Comparison of ENCODE assay signal across 8 cellular contexts in genomic region chr13:90868321-90868920, GRCh38.
DNase-seq lines count a peak whose midpoint lies in the region; ATAC-seq and TF ChIP-seq lines count a peak whose summit lies in the region.

No MANE protein-coding gene starts in this region.

- ATAC-seq in GM21619 (IDR thresholded peaks at IDR 0.05; ENCODE audit: unreplicated experiment) (no peak), gastrocnemius medialis (no peak), GM18519 (IDR thresholded peaks at IDR 0.05; ENCODE audit: low FRiP score, unreplicated experiment) (no peak)

- WGBS in thyroid gland, 2 donors = 60 to 69% methylated on average over 2 of the region's 2 CpGs

- H3K9me3 ChIP-seq in Peyer's patch (no peaks in the 10 kb centered on the region), thyroid gland (no peaks in the 10 kb centered on the region), gastrocnemius medialis (no peaks in the 10 kb centered on the region)

- in situ Hi-C loops in gastrocnemius medialis (cut with MboI; ENCODE audit: low sequenced_read_pairs in 4 of 4) = no loop called here

- DNase-seq in activated CD4-positive, alpha-beta T cell treated with anti-CD3 and anti-CD28 coated beads for 48 hours = peak; percentile 4
- no peak for DNase-seq in activated CD4-positive, alpha-beta T cell treated with anti-CD3 and anti-CD28 coated beads, Interleukin-2, amount 50 U/mL, for 1 hour
- no peak for DNase-seq in Peyer's patch
- peak; percentile 28 for DNase-seq in fibroblast of villous mesenchyme (ENCODE audit: low read depth)
- peak; percentile 17 to 20 for DNase-seq in thyroid gland
- DNase-seq in gastrocnemius medialis = no peak

- TF ChIP-seq CTCF in Peyer's patch (IDR thresholded peaks at IDR 0.05) (peak in 5 of 6 experiments; percentile 9 to 51 (median 47)), fibroblast of villous mesenchyme (IDR thresholded peaks at IDR 0.05; ENCODE audit: insufficient read depth, low read depth, low read length) (peak; percentile 71), thyroid gland (IDR thresholded peaks at IDR 0.05) (peak in 5 of 6 experiments; percentile 24 to 66 (median 59)), gastrocnemius medialis (IDR thresholded peaks at IDR 0.05 in 4 of 5, conservative IDR thresholded peaks at IDR 0.05 in 1 of 5) (no peak)

- no peaks in the 10 kb centered on the region for H3K36me3 ChIP-seq in Peyer's patch
- H3K36me3 ChIP-seq in thyroid gland = no peaks in the 10 kb centered on the region
- H3K36me3 ChIP-seq in gastrocnemius medialis = no peaks in the 10 kb centered on the region

- H3K4me3 ChIP-seq in Peyer's patch = no peak overlapping the region
- H3K4me3 ChIP-seq in fibroblast of villous mesenchyme (ENCODE audit: low read depth, low read length) = no peak overlapping the region
- no peak overlapping the region for H3K4me3 ChIP-seq in thyroid gland (replicated peaks in 1 of 3)
- H3K4me3 ChIP-seq in gastrocnemius medialis = no peak overlapping the region

- no peak overlapping the region for H3K27ac ChIP-seq in Peyer's patch
- H3K27ac ChIP-seq in thyroid gland = peak overlapping the region in 1 of 3 donors; percentile 18
- no peak overlapping the region for H3K27ac ChIP-seq in gastrocnemius medialis

- no peaks in the 10 kb centered on the region for H3K4me1 ChIP-seq in Peyer's patch
- peaks cover 0 to 5% of the 10 kb centered on the region in 2 donors for H3K4me1 ChIP-seq in thyroid gland
- no peaks in the 10 kb centered on the region for H3K4me1 ChIP-seq in gastrocnemius medialis

- no peaks in the 10 kb centered on the region for H3K27me3 ChIP-seq in Peyer's patch
- no peaks in the 10 kb centered on the region for H3K27me3 ChIP-seq in thyroid gland
- H3K27me3 ChIP-seq in gastrocnemius medialis = no peaks in the 10 kb centered on the region

- TF ChIP-seq POLR2A in Peyer's patch (IDR thresholded peaks at IDR 0.05) (no peak), thyroid gland (IDR thresholded peaks at IDR 0.05) (no peak), gastrocnemius medialis (IDR thresholded peaks at IDR 0.05) (no peak)

- intact Hi-C loops in thyroid gland (cut with DNase I) (loop anchor here (5.0 kb wide), 1 partner anchor 136 kb away; no protein-coding TSS in a partner anchor), gastrocnemius medialis (cut with DNase I; ENCODE audit: low total_unique reads) (no loop called here)

Comparison
In these comparisons a context has a peak if more than half of its experiments do, and no peak if none do; other contexts are left out.
1. DNase-seq: peak in activated CD4-positive, alpha-beta T cell treated with anti-CD3 and anti-CD28 coated beads for 48 hours (single experiment), fibroblast of villous mesenchyme (single experiment) and thyroid gland (2 of 2); none in activated CD4-positive, alpha-beta T cell treated with anti-CD3 and anti-CD28 coated beads, Interleukin-2, amount 50 U/mL, for 1 hour (single experiment), Peyer's patch (0 of 3) and gastrocnemius medialis (0 of 2).
2. CTCF ChIP-seq: peak in Peyer's patch (5 of 6), fibroblast of villous mesenchyme (single experiment) and thyroid gland (5 of 6); none in gastrocnemius medialis (0 of 5).